Comparison of ENCODE assay signal across 16 cellular contexts in the genomic region with DNA sequence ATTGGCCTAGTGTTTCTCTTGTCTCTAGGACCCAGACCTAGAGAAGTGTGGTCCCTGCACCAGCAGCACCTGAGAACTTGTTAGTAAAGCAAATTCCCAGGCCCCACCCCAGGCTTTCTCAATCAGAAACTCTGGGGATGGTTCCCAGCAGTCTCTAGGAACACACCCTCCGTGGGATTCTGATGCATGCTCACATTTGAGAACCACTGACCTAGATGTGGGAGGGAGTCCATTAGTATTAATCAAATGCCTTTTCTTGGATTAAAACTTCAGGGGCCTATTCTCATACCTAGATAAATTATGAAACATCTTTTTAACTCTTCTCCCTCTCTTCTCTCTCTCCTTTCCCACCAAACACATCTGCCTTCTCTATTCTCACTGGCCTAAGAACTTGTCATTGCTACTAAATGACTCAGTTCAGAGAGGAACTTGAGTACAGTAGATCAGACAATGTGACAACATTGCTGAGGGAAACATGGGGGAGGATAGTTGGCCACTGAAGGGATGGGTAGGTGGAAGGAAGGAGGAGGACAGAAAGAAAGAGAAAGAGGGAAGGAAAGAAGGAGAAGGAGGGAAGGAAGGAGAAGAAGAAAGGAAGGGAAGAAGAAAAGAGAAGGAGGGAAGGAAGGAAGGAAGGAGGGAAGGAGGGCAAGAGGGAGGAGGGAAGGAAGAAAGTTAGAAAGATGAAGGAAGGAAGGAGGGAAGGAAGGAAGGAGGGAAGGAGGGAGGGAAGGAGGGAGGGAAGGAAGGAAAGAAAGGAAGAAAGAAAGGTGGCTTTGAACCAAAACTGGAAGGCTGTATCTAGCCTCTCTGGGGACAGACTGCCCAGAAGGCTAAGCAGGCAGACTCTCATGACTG.
DNase-seq lines count a peak whose midpoint lies in the region; ATAC-seq, FAIRE-seq and TF ChIP-seq lines count a peak whose summit lies in the region.
"Had no signal": no experiment of that assay in that cellular context is flagged by ENCODE, and none has a peak within 500 bp of the region (broad histone marks: within the 10 kb centered on the region; RNA-seq: fewer than 3 reads in every experiment).

No MANE protein-coding gene starts in this region.

- no peaks in the 10 kb centered on the region for H3K9me3 ChIP-seq in astrocyte (ENCODE audit: insufficient read depth, low read depth, low read length)
- H3K9me3 ChIP-seq: transverse colon had no signal

- H3K4me3 ChIP-seq in astrocyte (ENCODE audit: insufficient read depth, low read depth, low read length), result no peak overlapping the region
- H3K4me3 ChIP-seq: transverse colon had no signal

- no peak overlapping the region for H2AFZ ChIP-seq in astrocyte (ENCODE audit: low read depth, low read length)

- POLR2A ChIA-PET in naive thymus-derived CD8-positive, alpha-beta T cell (lab: Charles Lee), result no interaction called here

- ATAC-seq in naive thymus-derived CD8-positive, alpha-beta T cell, result no peak
- ATAC-seq: sciatic nerve had no signal

- no peaks in the 10 kb centered on the region for H3K4me1 ChIP-seq in astrocyte (ENCODE audit: insufficient read depth, low read length)
- H3K4me1 ChIP-seq: transverse colon had no signal

- no peak for DNase-seq in T-helper 2 cell treated with Interferon-gamma antibody and Interleukin-4, amounts not matched to agents 5 μg/mL and 100 μg/mL, for 36 hours (ENCODE audit: low spot score)
- DNase-seq in T-helper 2 cell (no peak), LHCN-M2 (ENCODE audit: low read depth) (peak; percentile 37), astrocyte (ENCODE audit: low read depth) (peak; percentile 24), NOMO-1 (lab: John Stamatoyannopoulos, UW; ENCODE audit: unreplicated experiment in 2 of 2) (no peak), C1 segment of cervical spinal cord (lab: John Stamatoyannopoulos, UW) (no peak), cerebellar cortex (ENCODE audit: low spot score) (no peak)
- DNase-seq in naive thymus-derived CD8-positive, alpha-beta T cell, result no peak
- DNase-seq: activated CD8-positive, alpha-beta memory T cell treated with anti-CD3 and anti-CD28 coated beads, Interleukin-2, amount 50 U/mL, for 48 hours; central memory CD4-positive, alpha-beta T cell; DMS53; HCEC 1CT; KBM-7; transverse colon had no signal

- no peak for FAIRE-seq in astrocyte (lab: Jason Lieb, UNC)
- FAIRE-seq: A204.1 had no signal

- no peak overlapping the region for H3K9ac ChIP-seq in astrocyte (ENCODE audit: low read length)

- H3K27me3 Mint-ChIP-seq in T-helper 2 cell treated with Interferon-gamma antibody and Interleukin-4, amounts not matched to agents 5 μg/mL and 100 μg/mL, for 36 hours (ENCODE audit: low read depth), result no peaks in the 10 kb centered on the region
- H3K27me3 Mint-ChIP-seq in astrocyte (ENCODE audit: low read depth, unreplicated experiment), result no peaks in the 10 kb centered on the region
- no peaks in the 10 kb centered on the region for H3K27me3 Mint-ChIP-seq in naive thymus-derived CD8-positive, alpha-beta T cell

- H3K36me3 ChIP-seq in astrocyte (ENCODE audit: insufficient read depth, low read length), result no peaks in the 10 kb centered on the region
- H3K36me3 ChIP-seq: transverse colon had no signal

- H3K4me3 Mint-ChIP-seq in T-helper 2 cell treated with Interferon-gamma antibody and Interleukin-4, amounts not matched to agents 5 μg/mL and 100 μg/mL, for 36 hours, result no peak overlapping the region
- no peak overlapping the region for H3K4me3 Mint-ChIP-seq in astrocyte (ENCODE audit: unreplicated experiment)
- H3K4me3 Mint-ChIP-seq in naive thymus-derived CD8-positive, alpha-beta T cell, result no peak overlapping the region

- peak overlapping the region; percentile 64 for H3K27ac Mint-ChIP-seq in T-helper 2 cell treated with Interferon-gamma antibody and Interleukin-4, amounts not matched to agents 5 μg/mL and 100 μg/mL, for 36 hours
- no peak overlapping the region for H3K27ac Mint-ChIP-seq in astrocyte (ENCODE audit: unreplicated experiment)
- H3K27ac Mint-ChIP-seq in naive thymus-derived CD8-positive, alpha-beta T cell, result peak overlapping the region in 9 of 10 donors; percentile 37 to 89 (median 65)

- H3K9me3 Mint-ChIP-seq in T-helper 2 cell treated with Interferon-gamma antibody and Interleukin-4, amounts not matched to agents 5 μg/mL and 100 μg/mL, for 36 hours, result no peaks in the 10 kb centered on the region
- H3K9me3 Mint-ChIP-seq in astrocyte (ENCODE audit: unreplicated experiment), result no peaks in the 10 kb centered on the region
- H3K9me3 Mint-ChIP-seq in naive thymus-derived CD8-positive, alpha-beta T cell, result peaks cover 0 to 2% (median 0%) of the 10 kb centered on the region in 9 donors

- H3K79me2 ChIP-seq in astrocyte (ENCODE audit: insufficient read depth, low read length), result peaks cover 15% of the 10 kb centered on the region

- no peaks in the 10 kb centered on the region for H4K20me1 ChIP-seq in astrocyte (ENCODE audit: insufficient read depth, low read length)

- H3K27ac ChIP-seq in astrocyte (ENCODE audit: low read depth, low read length), result no peak overlapping the region
- H3K27ac ChIP-seq: transverse colon had no signal

- H3K4me2 ChIP-seq in astrocyte (ENCODE audit: low read length), result no peak overlapping the region

- peaks cover 33% of the 10 kb centered on the region for H3K4me1 Mint-ChIP-seq in T-helper 2 cell treated with Interferon-gamma antibody and Interleukin-4, amounts not matched to agents 5 μg/mL and 100 μg/mL, for 36 hours (ENCODE audit: low read depth)
- peaks cover 16% of the 10 kb centered on the region for H3K4me1 Mint-ChIP-seq in astrocyte (ENCODE audit: low read depth, unreplicated experiment)
- peaks cover 22 to 63% (median 58%) of the 10 kb centered on the region in 4 donors for H3K4me1 Mint-ChIP-seq in naive thymus-derived CD8-positive, alpha-beta T cell

- TF ChIP-seq CTCF in astrocyte (IDR thresholded peaks at IDR 0.05; ENCODE audit: insufficient read depth, low read depth, low read length), result no peak

- H3K27me3 ChIP-seq in astrocyte (ENCODE audit: insufficient read depth, low read length), result no peaks in the 10 kb centered on the region
- H3K27me3 ChIP-seq: transverse colon had no signal

- peaks cover 28% of the 10 kb centered on the region for H3K36me3 Mint-ChIP-seq in T-helper 2 cell treated with Interferon-gamma antibody and Interleukin-4, amounts not matched to agents 5 μg/mL and 100 μg/mL, for 36 hours (ENCODE audit: low read depth)
- H3K36me3 Mint-ChIP-seq in astrocyte (ENCODE audit: low read depth, unreplicated experiment), result peaks cover 10% of the 10 kb centered on the region
- H3K36me3 Mint-ChIP-seq in naive thymus-derived CD8-positive, alpha-beta T cell, result peaks cover 2 to 47% (median 5%) of the 10 kb centered on the region in 3 donors

Comparison
In these comparisons a context has a peak if more than half of its experiments do, and no peak if none do; other contexts are left out.
1. DNase-seq: peak in LHCN-M2 (single experiment) and astrocyte (single experiment); none in T-helper 2 cell treated with Interferon-gamma antibody and Interleukin-4, amounts not matched to agents 5 μg/mL and 100 μg/mL, for 36 hours (single experiment), T-helper 2 cell (0 of 5), naive thymus-derived CD8-positive, alpha-beta T cell (0 of 10), NOMO-1 (0 of 2), C1 segment of cervical spinal cord (0 of 14) and cerebellar cortex (single experiment).